Comparison of ENCODE assay signal across 8 cellular contexts in genomic region chr2:68062680-68063387, GRCh38. TPM values are rescaled to one million over a fixed set of nuclear protein-coding genes. Genes with fewer than 3 reads are reported as not detected.
DNase-seq lines count a peak whose midpoint lies in the region; ATAC-seq, FAIRE-seq and TF ChIP-seq lines count a peak whose summit lies in the region.

Gene C1D, minus strand, starts transcription at chr2:68063004. Its CDS starts 15,694 bp downstream, at chr2:68047310.

- ATAC-seq in GM18502 (IDR thresholded peaks at IDR 0.05; ENCODE audit: poor library complexity, unreplicated experiment) (peak; percentile 95), HG02970 (IDR thresholded peaks at IDR 0.05; ENCODE audit: low FRiP score, unreplicated experiment) (peak; percentile 99), aorta (ENCODE audit: low FRiP score) (peak; percentile 98)

- peaks cover 4% of the 10 kb centered on the region for H3K27me3 Mint-ChIP-seq in astrocyte (ENCODE audit: low read depth, unreplicated experiment)

- intact Hi-C loops in aorta (cut with DNase I) = no loop called here

- peak within 1 kb of the TSS; percentile 98 for H3K4me3 Mint-ChIP-seq in astrocyte (ENCODE audit: unreplicated experiment)

- H3K27me3 ChIP-seq in astrocyte (ENCODE audit: insufficient read depth, low read length) (no peaks in the 10 kb centered on the region), rectal smooth muscle tissue (ENCODE audit: control insufficient read depth, insufficient read depth, low read length) (no peaks in the 10 kb centered on the region), aorta (ENCODE audit: control insufficient read depth in 1 of 2, insufficient read depth in 2 of 2, low read length in 1 of 2) (no peaks in the 10 kb centered on the region)

- H3K4me3 ChIP-seq in astrocyte (ENCODE audit: insufficient read depth, low read depth, low read length) = peak within 1 kb of the TSS; percentile 91
- H3K4me3 ChIP-seq in rectal smooth muscle tissue (ENCODE audit: low read length) = peak within 1 kb of the TSS; percentile 85
- H3K4me3 ChIP-seq in aorta (ENCODE audit: low read length in 2 of 2) = peak within 1 kb of the TSS; percentile 94 to 99

- H3K4me2 ChIP-seq in astrocyte (ENCODE audit: low read length) = peak within 1 kb of the TSS; percentile 96

- H2AFZ ChIP-seq in astrocyte (ENCODE audit: low read depth, low read length) = peak within 1 kb of the TSS; percentile 92

- H3K4me1 Mint-ChIP-seq in astrocyte (ENCODE audit: low read depth, unreplicated experiment) = peaks cover 11% of the 10 kb centered on the region

- no peaks in the 10 kb centered on the region for H3K9me3 ChIP-seq in astrocyte (ENCODE audit: insufficient read depth, low read depth, low read length)
- no peaks in the 10 kb centered on the region for H3K9me3 ChIP-seq in aorta (ENCODE audit: control insufficient read depth, low read length)

- H3K9ac ChIP-seq in astrocyte (ENCODE audit: low read length) (peak within 1 kb of the TSS; percentile 98), rectal smooth muscle tissue (ENCODE audit: low read length) (peak within 1 kb of the TSS; percentile 60)

- no peaks in the 10 kb centered on the region for H3K36me3 ChIP-seq in astrocyte (ENCODE audit: insufficient read depth, low read length)
- no peaks in the 10 kb centered on the region for H3K36me3 ChIP-seq in rectal smooth muscle tissue (ENCODE audit: control insufficient read depth, insufficient read depth, low read length)
- H3K36me3 ChIP-seq in aorta (ENCODE audit: control insufficient read depth in 1 of 2, insufficient read depth in 2 of 2, low read length in 1 of 2) = no peaks in the 10 kb centered on the region

- WGBS in aorta, 2 donors = 0% methylated on average over 34 of the region's 34 CpGs

- peak; percentile 88 for DNase-seq in NCI-H2029 (lab: John Stamatoyannopoulos, UW)
- peak; percentile 80 for DNase-seq in T-helper 22 cell (ENCODE audit: low read depth)
- peak; percentile 80 for DNase-seq in astrocyte (ENCODE audit: low read depth)
- DNase-seq in hepatic stellate cell (ENCODE audit: low spot score) = peak; percentile 75
- peak; percentile 97 to 99 for DNase-seq in aorta

- H3K4me1 ChIP-seq in astrocyte (ENCODE audit: insufficient read depth, low read length) (peaks cover 5% of the 10 kb centered on the region), rectal smooth muscle tissue (ENCODE audit: control insufficient read depth, insufficient read depth, low read length) (peaks cover 10% of the 10 kb centered on the region), aorta (ENCODE audit: control insufficient read depth in 1 of 2, insufficient read depth in 2 of 2, low read length in 2 of 2) (no peaks in the 10 kb centered on the region)

- peaks cover 4% of the 10 kb centered on the region for H3K9me3 Mint-ChIP-seq in astrocyte (ENCODE audit: unreplicated experiment)

- H3K36me3 Mint-ChIP-seq in astrocyte (ENCODE audit: low read depth, unreplicated experiment) = no peaks in the 10 kb centered on the region

- H3K27ac Mint-ChIP-seq in astrocyte (ENCODE audit: unreplicated experiment) = peak within 1 kb of the TSS; percentile 96

- H3K79me2 ChIP-seq in astrocyte (ENCODE audit: insufficient read depth, low read length) = peaks cover 50% of the 10 kb centered on the region

- H3K27ac ChIP-seq in astrocyte (ENCODE audit: low read depth, low read length) = peak within 1 kb of the TSS; percentile 99
- peak within 1 kb of the TSS; percentile 82 for H3K27ac ChIP-seq in rectal smooth muscle tissue (ENCODE audit: low read depth, low read length)
- H3K27ac ChIP-seq in aorta (ENCODE audit: low read depth in 1 of 2, low read length in 2 of 2) = peak within 1 kb of the TSS; percentile 15 to 77

- H4K20me1 ChIP-seq in astrocyte (ENCODE audit: insufficient read depth, low read length) = peaks cover 20% of the 10 kb centered on the region

- no peak for TF ChIP-seq CTCF in astrocyte (IDR thresholded peaks at IDR 0.05; ENCODE audit: insufficient read depth, low read depth, low read length)

- no peak for FAIRE-seq in astrocyte (lab: Jason Lieb, UNC)

RNA-seq across cellular contexts. Expression of gene C1D, which starts in this region (rescaled TPM):
- total RNA-seq in astrocyte = 19.0 and 21.8 TPM in 2 replicates
- 10 to 100 TPM; 19.9 to 20.3 TPM for total RNA-seq in aorta
- 10 to 100 TPM; 32.8 to 33.3 TPM for polyA plus RNA-seq in aorta

Comparison
In these comparisons a context has a peak if more than half of its experiments do, and no peak if none do; other contexts are left out.
1. Peak in every context shown above with its lines: DNase-seq, ATAC-seq, H3K4me3 ChIP-seq and H3K27ac ChIP-seq.
2. H3K27ac ChIP-seq: peak in every context shown above with its lines; median percentile 99 in astrocyte; 82 in rectal smooth muscle tissue; 46 in aorta.